ENCODE assay signal across 11 cellular contexts in genomic region chr5:10457682-10458574, GRCh38.
DNase-seq lines count a peak whose midpoint lies in the region; ATAC-seq and TF ChIP-seq lines count a peak whose summit lies in the region.
"Had no signal": no experiment of that assay in that cellular context is flagged by ENCODE, and none has a peak within 500 bp of the region (broad histone marks: within the 10 kb centered on the region; RNA-seq: fewer than 3 reads in every experiment).

No MANE protein-coding gene starts in this region.

- H3K9me3 ChIP-seq in neutrophil, result no peaks in the 10 kb centered on the region

- ATAC-seq in GM19455 (IDR thresholded peaks at IDR 0.05; ENCODE audit: unreplicated experiment), result no peak
- ATAC-seq: activated T-cell treated with anti-CD3 and anti-CD28 coated beads, Interleukin-2, amount 50 U/mL, for 4 hours; stimulated activated naive B cell treated with anti-CD40 and anti-IgM and Interleukin-4, amounts not matched to agents 10 μg/mL and 1 μg/mL and 100 μg/mL, for 72 hours had no signal

- H3K4me3 ChIP-seq in epithelial cell of esophagus (ENCODE audit: low read length) (no peak overlapping the region), neutrophil (ENCODE audit: low read depth in 1 of 2, low read length in 1 of 2) (no peak overlapping the region)

- no peak for TF ChIP-seq CTCF in epithelial cell of esophagus (IDR thresholded peaks at IDR 0.05; ENCODE audit: insufficient read depth, low read depth, low read length, missing control alignments)
- TF ChIP-seq CTCF in neutrophil (IDR thresholded peaks at IDR 0.05), result no peak

- peaks cover 23 to 25% of the 10 kb centered on the region in 2 experiments for H3K4me1 ChIP-seq in neutrophil (ENCODE audit: control insufficient read depth in 1 of 2, insufficient read depth in 1 of 2, low read depth in 1 of 2, low read length in 1 of 2)

- H3K36me3 ChIP-seq in neutrophil, result peaks cover 61% of the 10 kb centered on the region

- peak overlapping the region; percentile 64 for H3K27ac ChIP-seq in neutrophil

- DNase-seq in ELF-1 (ENCODE audit: low read depth, low spot score) (peak; percentile 72), NCI-H446 treated with DMSO at 0.1 percent for 48 hours (lab: John Stamatoyannopoulos, UW) (peak; percentile 62), epithelial cell of esophagus (ENCODE audit: low read depth) (peak; percentile 9), amniotic stem cell (lab: John Stamatoyannopoulos, UW) (no peak), NCI-H1930 (lab: John Stamatoyannopoulos, UW) (no peak), amygdala (lab: John Stamatoyannopoulos, UW) (no peak)
- DNase-seq: activated T-cell treated with anti-CD3 and anti-CD28 coated beads, Interleukin-2, amount 50 U/mL, for 4 hours; DMS79 treated with DMSO at 0.1 percent for 48 hours; stimulated activated naive B cell treated with anti-CD40 and anti-IgM and Interleukin-4, amounts not matched to agents 10 μg/mL and 1 μg/mL and 100 μg/mL, for 72 hours had no signal

- no peaks in the 10 kb centered on the region for H3K27me3 ChIP-seq in neutrophil

Comparison
In these comparisons a context has a peak if more than half of its experiments do, and no peak if none do; other contexts are left out.
1. DNase-seq: peak in ELF-1 (single experiment), NCI-H446 treated with DMSO at 0.1 percent for 48 hours (single experiment) and epithelial cell of esophagus (single experiment); none in amniotic stem cell (single experiment), NCI-H1930 (0 of 2) and amygdala (0 of 56).